36 cellular contexts compared by ENCODE assay signal in the genomic region with DNA sequence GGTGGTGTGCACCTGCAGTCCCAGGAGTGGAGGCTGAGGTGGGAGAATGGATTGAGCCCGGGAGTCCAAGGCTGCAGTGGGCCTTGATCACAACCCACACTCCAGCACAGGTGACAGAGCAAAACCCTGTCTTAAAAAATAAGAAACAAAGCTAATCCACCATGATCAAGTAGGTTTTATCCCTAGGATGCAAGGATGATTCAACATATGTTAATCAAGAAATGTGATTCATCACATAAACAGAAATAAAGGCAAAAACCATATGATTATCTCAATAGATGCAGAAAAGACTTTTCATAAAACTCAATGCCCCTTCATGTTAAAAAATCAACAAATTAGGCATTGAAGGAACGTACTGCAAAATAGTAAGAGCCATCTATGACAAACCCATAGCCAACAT. TPM values are rescaled to one million over a fixed set of nuclear protein-coding genes. Genes with fewer than 3 reads are reported as not detected.
"Had no signal": no experiment of that assay in that cellular context is flagged by ENCODE, and none has a peak within 500 bp of the region (broad histone marks: within the 10 kb centered on the region; RNA-seq: fewer than 3 reads in every experiment).

No MANE protein-coding gene starts in this region.

- DNase-seq: activated CD4-positive, alpha-beta memory T cell treated with anti-CD3 and anti-CD28 coated beads, Interleukin-2, amount 10 ng/mL, durations not matched to agents 7 days and 5 days; activated CD4-positive, alpha-beta T cell treated with anti-CD3 and anti-CD28 coated beads for 1 hour; activated CD4-positive, alpha-beta T cell treated with anti-CD3 and anti-CD28 coated beads for 48 hours; activated CD4-positive, CD25-positive, alpha-beta regulatory T cell; activated CD8-positive, alpha-beta memory T cell treated with anti-CD3 and anti-CD28 coated beads for 24 hours; activated CD8-positive, alpha-beta memory T cell treated with anti-CD3 and anti-CD28 coated beads, Interleukin-2, amount 10 ng/mL, durations not matched to agents 7 days and 5 days; activated CD8-positive, alpha-beta memory T cell treated with anti-CD3 and anti-CD28 coated beads, Interleukin-2, amount 50 U/mL, for 48 hours; activated effector memory CD4-positive, alpha-beta T cell treated with Interleukin-2 at 50 U/mL for 16 hours; activated naive CD4-positive, alpha-beta T cell treated with anti-CD3 and anti-CD28 coated beads, Interleukin-2, amount 50 U/mL, for 16 hours; activated naive CD8-positive, alpha-beta T cell treated with anti-CD3 and anti-CD28 coated beads for 36 hours; activated T-cell treated with anti-CD3 and anti-CD28 coated beads, Interleukin-2, amount 50 U/mL, for 48 hours; amniotic stem cell; aorta; brain microvascular endothelial cell; MM.1S; MV-4-11; NCI-H1092; NCI-H1436 treated with DMSO at 0.1 percent for 48 hours; NCI-H1694 treated with DMSO at 0.1 percent for 48 hours; NCI-H2029; NCI-H345; NCI-H524 treated with DMSO at 0.1 percent for 48 hours; NCI-H748 treated with DMSO at 0.1 percent for 48 hours; NK-92 treated with Interleukin-12 subunit alpha and Interleukin-12 subunit beta, amount 100 ng/mL, for 24 hours; PC-9; SIG-M5; T1000; WERI-Rb-1 had no signal

- H3K36me3 Mint-ChIP-seq: activated CD8-positive, alpha-beta memory T cell treated with anti-CD3 and anti-CD28 coated beads, Interleukin-2, amount 10 ng/mL, durations not matched to agents 7 days and 5 days; activated naive CD8-positive, alpha-beta T cell treated with anti-CD3 and anti-CD28 coated beads for 36 hours had no signal

- H3K9me3 Mint-ChIP-seq: activated CD4-positive, alpha-beta memory T cell treated with anti-CD3 and anti-CD28 coated beads, Interleukin-2, amount 10 ng/mL, durations not matched to agents 7 days and 5 days; activated naive CD8-positive, alpha-beta T cell treated with anti-CD3 and anti-CD28 coated beads for 36 hours; central memory CD8-positive, alpha-beta T cell had no signal

- H3K27me3 ChIP-seq: brain microvascular endothelial cell had no signal

- H3K4me1 Mint-ChIP-seq: activated CD4-positive, alpha-beta memory T cell treated with anti-CD3 and anti-CD28 coated beads, Interleukin-2, amount 10 ng/mL, durations not matched to agents 7 days and 5 days; activated CD8-positive, alpha-beta memory T cell treated with anti-CD3 and anti-CD28 coated beads, Interleukin-2, amount 10 ng/mL, durations not matched to agents 7 days and 5 days; activated naive CD8-positive, alpha-beta T cell treated with anti-CD3 and anti-CD28 coated beads for 36 hours; central memory CD8-positive, alpha-beta T cell had no signal

- H3K27ac Mint-ChIP-seq: activated CD4-positive, alpha-beta memory T cell treated with anti-CD3 and anti-CD28 coated beads, Interleukin-2, amount 10 ng/mL, durations not matched to agents 7 days and 5 days; activated CD8-positive, alpha-beta memory T cell treated with anti-CD3 and anti-CD28 coated beads, Interleukin-2, amount 10 ng/mL, durations not matched to agents 7 days and 5 days; activated naive CD8-positive, alpha-beta T cell treated with anti-CD3 and anti-CD28 coated beads for 36 hours had no signal

- FAIRE-seq: RCC 7860 had no signal

- H3K36me3 ChIP-seq: brain microvascular endothelial cell, cardiac muscle cell, WERI-Rb-1 had no signal

- H3K27ac ChIP-seq: brain microvascular endothelial cell, cardiac muscle cell, PC-9, RWPE1, WERI-Rb-1 had no signal

- ATAC-seq: activated CD8-positive, alpha-beta memory T cell treated with anti-CD3 and anti-CD28 coated beads, Interleukin-2, amount 10 ng/mL, durations not matched to agents 7 days and 5 days; Right ventricle myocardium inferior had no signal

- H3K27me3 Mint-ChIP-seq: activated CD4-positive, alpha-beta memory T cell treated with anti-CD3 and anti-CD28 coated beads, Interleukin-2, amount 10 ng/mL, durations not matched to agents 7 days and 5 days had no signal

- H3K4me3 ChIP-seq: cardiac muscle cell, PC-9 had no signal

- H2AFZ ChIP-seq: PC-9 had no signal

- H3K4me3 Mint-ChIP-seq: activated CD4-positive, alpha-beta memory T cell treated with anti-CD3 and anti-CD28 coated beads, Interleukin-2, amount 10 ng/mL, durations not matched to agents 7 days and 5 days; activated CD8-positive, alpha-beta memory T cell treated with anti-CD3 and anti-CD28 coated beads, Interleukin-2, amount 10 ng/mL, durations not matched to agents 7 days and 5 days; activated naive CD8-positive, alpha-beta T cell treated with anti-CD3 and anti-CD28 coated beads for 36 hours; central memory CD8-positive, alpha-beta T cell had no signal

- H3K4me2 ChIP-seq: PC-9 had no signal

RNA-seq across cellular contexts. Expression of a gene that starts 58.1 kb away (rescaled TPM):
- total RNA-seq: activated CD4-positive, alpha-beta memory T cell treated with anti-CD3 and anti-CD28 coated beads, Interleukin-2, amount 10 ng/mL, durations not matched to agents 7 days and 5 days; activated naive CD8-positive, alpha-beta T cell treated with anti-CD3 and anti-CD28 coated beads for 36 hours; NCI-H460; T-helper 1 cell treated with Interleukin-12 subunit alpha and Interleukin-12 subunit beta and Interleukin-4 antibody, amounts not matched to agents 30 ng/mL and 1 ng/mL, for 36 hours; T-helper 2 cell treated with Interferon-gamma antibody and Interleukin-4, amounts not matched to agents 100 ng/mL and 5 ng/mL, for 36 hours had no signal
